ENCODE assay signal across 18 cellular contexts in genomic region chr13:36288794-36289391, GRCh38. TPM values are rescaled to one million over a fixed set of nuclear protein-coding genes. Genes with fewer than 3 reads are reported as not detected.
DNase-seq lines count a peak whose midpoint lies in the region; ATAC-seq, FAIRE-seq and TF ChIP-seq lines count a peak whose summit lies in the region.
"Had no signal": no experiment of that assay in that cellular context is flagged by ENCODE, and none has a peak within 500 bp of the region (broad histone marks: within the 10 kb centered on the region; RNA-seq: fewer than 3 reads in every experiment).

No MANE protein-coding gene starts in this region.

- H3K27me3 Mint-ChIP-seq in activated CD4-positive, alpha-beta T cell treated with anti-CD3 and anti-CD28 coated beads, Interleukin-2, amount 10 ng/mL, durations not matched to agents 24 days and 14 days, result peaks cover 15% of the 10 kb centered on the region
- peaks cover 18% of the 10 kb centered on the region for H3K27me3 Mint-ChIP-seq in activated CD4-positive, alpha-beta T cell treated with anti-CD3 and anti-CD28 coated beads for 36 hours

- H3K4me1 ChIP-seq in pancreas (no peaks in the 10 kb centered on the region), esophagus squamous epithelium (no peaks in the 10 kb centered on the region)

- H3K27me3 ChIP-seq in pancreas, result no peaks in the 10 kb centered on the region
- no peaks in the 10 kb centered on the region for H3K27me3 ChIP-seq in esophagus squamous epithelium

- no peaks in the 10 kb centered on the region for H3K4me1 Mint-ChIP-seq in activated CD4-positive, alpha-beta T cell treated with anti-CD3 and anti-CD28 coated beads, Interleukin-2, amount 10 ng/mL, durations not matched to agents 24 days and 14 days
- no peaks in the 10 kb centered on the region for H3K4me1 Mint-ChIP-seq in activated CD4-positive, alpha-beta T cell treated with anti-CD3 and anti-CD28 coated beads for 36 hours

- CTCF ChIA-PET in activated CD4-positive, alpha-beta T cell treated with anti-CD3 and anti-CD28 coated beads for 36 hours (lab: Charles Lee), result interaction anchor here (1.3 kb wide), 1 partner anchor 447 kb away, joined by 3 read pairs; no protein-coding TSS in a partner anchor

- intact Hi-C loops in activated CD4-positive, alpha-beta T cell treated with anti-CD3 and anti-CD28 coated beads, Interleukin-2, amount 10 ng/mL, durations not matched to agents 24 days and 14 days (cut with micrococcal nuclease), result no loop called here
- intact Hi-C loops in activated CD4-positive, alpha-beta T cell treated with anti-CD3 and anti-CD28 coated beads for 36 hours (cut with DNase I, micrococcal nuclease), result loop anchor here in 1 of 2 experiments (10.0 kb wide), 1 partner anchor 136 kb away; no protein-coding TSS in a partner anchor
- intact Hi-C loops in pancreas (cut with DNase I) (loop anchor here in 1 of 3 donors (10.0 kb wide), 1 partner anchor 446 kb away; no protein-coding TSS in a partner anchor), esophagus squamous epithelium (cut with DNase I) (no loop called here)

- no peak overlapping the region for H3K27ac ChIP-seq in pancreas
- H3K27ac ChIP-seq in esophagus squamous epithelium, result no peak overlapping the region
- H3K27ac ChIP-seq: 22Rv1, GM23248, KMS-11 had no signal

- H3K36me3 ChIP-seq in pancreas (no peaks in the 10 kb centered on the region), esophagus squamous epithelium (no peaks in the 10 kb centered on the region)
- H3K36me3 ChIP-seq: MG63 had no signal

- peak; percentile 89 for FAIRE-seq in pancreas (lab: Jason Lieb, UNC)

- in situ Hi-C loops in astrocyte of the spinal cord (cut with HindIII; ENCODE audit: low sequenced_read_pairs), result no loop called here

- H3K27ac Mint-ChIP-seq in activated CD4-positive, alpha-beta T cell treated with anti-CD3 and anti-CD28 coated beads, Interleukin-2, amount 10 ng/mL, durations not matched to agents 24 days and 14 days, result no peak overlapping the region
- no peak overlapping the region for H3K27ac Mint-ChIP-seq in activated CD4-positive, alpha-beta T cell treated with anti-CD3 and anti-CD28 coated beads for 36 hours

- H3K4me3 ChIP-seq in astrocyte of the spinal cord (ENCODE audit: low read depth, low read length) (no peak overlapping the region), pancreas (no peak overlapping the region), esophagus squamous epithelium (no peak overlapping the region)
- H3K4me3 ChIP-seq: GM23248, MG63 had no signal

- TF ChIP-seq POLR2A in esophagus squamous epithelium (IDR thresholded peaks at IDR 0.05), result no peak

- H3K9me3 ChIP-seq in pancreas, result no peaks in the 10 kb centered on the region
- peaks cover 0 to 6% (median 0%) of the 10 kb centered on the region in 3 donors for H3K9me3 ChIP-seq in esophagus squamous epithelium

- TF ChIP-seq CTCF in astrocyte of the spinal cord (IDR thresholded peaks at IDR 0.05; ENCODE audit: low read depth, low read length), result no peak
- TF ChIP-seq CTCF in pancreas (IDR thresholded peaks at IDR 0.05), result no peak
- TF ChIP-seq CTCF in esophagus squamous epithelium (IDR thresholded peaks at IDR 0.05), result no peak

- no peaks in the 10 kb centered on the region for H3K36me3 Mint-ChIP-seq in activated CD4-positive, alpha-beta T cell treated with anti-CD3 and anti-CD28 coated beads, Interleukin-2, amount 10 ng/mL, durations not matched to agents 24 days and 14 days (ENCODE audit: low read depth)
- no peaks in the 10 kb centered on the region for H3K36me3 Mint-ChIP-seq in activated CD4-positive, alpha-beta T cell treated with anti-CD3 and anti-CD28 coated beads for 36 hours (ENCODE audit: low read depth)

- POLR2A ChIA-PET in activated CD4-positive, alpha-beta T cell treated with anti-CD3 and anti-CD28 coated beads for 36 hours (lab: Charles Lee), result no interaction called here

- H3K9me3 Mint-ChIP-seq in activated CD4-positive, alpha-beta T cell treated with anti-CD3 and anti-CD28 coated beads, Interleukin-2, amount 10 ng/mL, durations not matched to agents 24 days and 14 days, result no peaks in the 10 kb centered on the region
- H3K9me3 Mint-ChIP-seq in activated CD4-positive, alpha-beta T cell treated with anti-CD3 and anti-CD28 coated beads for 36 hours (ENCODE audit: low read depth), result peaks cover 4% of the 10 kb centered on the region

- DNase-seq in DMS 273 (lab: John Stamatoyannopoulos, UW; ENCODE audit: unreplicated experiment) (peak; percentile 21), DMS 273 treated with DMSO at 0.1 percent for 48 hours (lab: John Stamatoyannopoulos, UW) (no peak), astrocyte of the spinal cord (ENCODE audit: low read depth, low spot score) (peak; percentile 36), pancreas (no peak), esophagus squamous epithelium (lab: John Stamatoyannopoulos, UW) (no peak), DMS79 (lab: John Stamatoyannopoulos, UW) (no peak)
- DNase-seq in activated CD4-positive, alpha-beta T cell treated with anti-CD3 and anti-CD28 coated beads, Interleukin-2, amount 10 ng/mL, durations not matched to agents 24 days and 14 days, result peak; percentile 7
- no peak for DNase-seq in activated CD4-positive, alpha-beta T cell treated with anti-CD3 and anti-CD28 coated beads for 36 hours
- DNase-seq: C1 segment of cervical spinal cord, DMS79 treated with DMSO at 0.1 percent for 48 hours, GF-D8, GM23248, MG63, NCI-H1105, NCI-H446, T-helper 1 cell had no signal

- no peak overlapping the region for H3K4me3 Mint-ChIP-seq in activated CD4-positive, alpha-beta T cell treated with anti-CD3 and anti-CD28 coated beads, Interleukin-2, amount 10 ng/mL, durations not matched to agents 24 days and 14 days
- H3K4me3 Mint-ChIP-seq in activated CD4-positive, alpha-beta T cell treated with anti-CD3 and anti-CD28 coated beads for 36 hours, result no peak overlapping the region

- no peak for ATAC-seq in activated CD4-positive, alpha-beta T cell treated with anti-CD3 and anti-CD28 coated beads for 36 hours
- ATAC-seq in pancreas, result no peak

RNA-seq across cellular contexts. Expression of gene CCDC169, which starts 8.7 kb away (rescaled TPM):
- total RNA-seq in activated CD4-positive, alpha-beta T cell treated with anti-CD3 and anti-CD28 coated beads, Interleukin-2, amount 10 ng/mL, durations not matched to agents 24 days and 14 days, result 0.35 and 0.50 TPM in 2 replicates
- under 1 TPM; 0.30 TPM for total RNA-seq in activated CD4-positive, alpha-beta T cell treated with anti-CD3 and anti-CD28 coated beads for 36 hours
- total RNA-seq in pancreas, result under 1 TPM; 0.08 to 0.55 (median 0.29) TPM
- under 1 TPM; 0.11 to 0.14 TPM for polyA plus RNA-seq in pancreas
- total RNA-seq in esophagus squamous epithelium, result under 1 TPM; under 0.01 to 0.35 (median 0.19) TPM

RNA-seq across cellular contexts. Expression of gene SPART, which starts 57.3 kb away (rescaled TPM):
- total RNA-seq in activated CD4-positive, alpha-beta T cell treated with anti-CD3 and anti-CD28 coated beads, Interleukin-2, amount 10 ng/mL, durations not matched to agents 24 days and 14 days, result 25.3 and 31.8 TPM in 2 replicates
- 10 to 100 TPM; 30.2 to 40.4 TPM for total RNA-seq in activated CD4-positive, alpha-beta T cell treated with anti-CD3 and anti-CD28 coated beads for 36 hours
- total RNA-seq in pancreas (10 to 100 TPM in 5 of 6 donors, 1 to 10 TPM in 1; 9.2 to 18.7 (median 12.0) TPM), esophagus squamous epithelium (10 to 100 TPM; 14.9 to 60.3 (median 36.0) TPM)
- 10 to 100 TPM in 1 of 2 donors, 1 to 10 TPM in 1; 5.9 to 16.1 TPM for polyA plus RNA-seq in pancreas

Comparison
In these comparisons a context has a peak if more than half of its experiments do, and no peak if none do; other contexts are left out.
1. DNase-seq: peak in DMS 273 (single experiment), activated CD4-positive, alpha-beta T cell treated with anti-CD3 and anti-CD28 coated beads, Interleukin-2, amount 10 ng/mL, durations not matched to agents 24 days and 14 days (single experiment) and astrocyte of the spinal cord (single experiment); none in DMS 273 treated with DMSO at 0.1 percent for 48 hours (single experiment), activated CD4-positive, alpha-beta T cell treated with anti-CD3 and anti-CD28 coated beads for 36 hours (single experiment), pancreas (0 of 6), esophagus squamous epithelium (single experiment) and DMS79 (single experiment).